14 cellular contexts compared by ENCODE assay signal in the genomic region with DNA sequence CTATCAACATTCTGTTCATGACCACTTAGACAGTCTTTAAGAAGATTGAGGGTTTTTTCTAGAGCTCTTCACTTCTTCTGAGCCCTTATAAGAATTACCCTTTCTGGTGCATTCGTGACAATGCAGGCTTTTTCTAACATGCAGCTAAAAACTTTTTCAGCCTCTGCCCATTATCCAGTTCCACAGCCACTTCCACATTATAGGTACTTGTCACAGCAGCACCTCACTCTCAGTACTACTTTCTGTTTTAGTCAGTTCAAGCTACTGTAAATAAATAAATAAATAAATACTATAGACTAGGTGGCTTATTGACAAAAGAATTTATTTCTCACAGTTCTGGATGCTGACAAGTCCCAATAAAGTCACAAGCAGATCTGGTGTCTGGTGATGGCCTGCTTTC.
A peak's percentile ranks its signal among the peaks of the same experiment; 100 is the strongest.
DNase-seq lines count a peak whose midpoint lies in the region; ATAC-seq and TF ChIP-seq lines count a peak whose summit lies in the region.
"Had no signal": no experiment of that assay in that cellular context is flagged by ENCODE, and none has a peak within 500 bp of the region (broad histone marks: within the 10 kb centered on the region; RNA-seq: fewer than 3 reads in every experiment).

No MANE protein-coding gene starts in this region.

- whole genome bisulfite sequencing in upper lobe of left lung, 2 donors, result 69 to 73% methylated on average over 1 of the region's 1 CpG

- DNase-seq in DMS53 treated with DMSO at 0.1 percent for 48 hours (lab: John Stamatoyannopoulos, UW; ENCODE audit: unreplicated experiment), result no peak
- DNase-seq in activated CD8-positive, alpha-beta T cell treated with anti-CD3 and anti-CD28 coated beads, Interleukin-2, amount 10 ng/mL, durations not matched to agents 7 days and 5 days, result no peak
- no peak for DNase-seq in upper lobe of left lung
- DNase-seq in dermis blood vessel endothelial cell, result no peak
- DNase-seq: activated CD4-positive, alpha-beta T cell treated with anti-CD3 and anti-CD28 coated beads, Interleukin-2, amount 50 U/mL, for 48 hours; activated gamma-delta T cell; NCI-H1092 treated with DMSO at 0.1 percent for 48 hours; NCI-H526 had no signal

- no peaks in the 10 kb centered on the region for H3K4me1 ChIP-seq in upper lobe of left lung

- no peaks in the 10 kb centered on the region for H3K9me3 Mint-ChIP-seq in activated CD8-positive, alpha-beta T cell treated with anti-CD3 and anti-CD28 coated beads, Interleukin-2, amount 10 ng/mL, durations not matched to agents 7 days and 5 days (ENCODE audit: insufficient read depth)
- H3K9me3 Mint-ChIP-seq: nephron had no signal

- TF ChIP-seq POLR2A in upper lobe of left lung (IDR thresholded peaks at IDR 0.05), result no peak

- TF ChIP-seq CTCF in upper lobe of left lung (IDR thresholded peaks at IDR 0.05), result no peak

- no peaks in the 10 kb centered on the region for H3K27me3 ChIP-seq in upper lobe of left lung

- CTCF ChIA-PET in activated CD8-positive, alpha-beta T cell treated with anti-CD3 and anti-CD28 coated beads, Interleukin-2, amount 10 ng/mL, durations not matched to agents 7 days and 5 days (lab: Charles Lee), result no interaction called here

- ATAC-seq in GM18870 (IDR thresholded peaks at IDR 0.05; ENCODE audit: unreplicated experiment), result peak; percentile 74
- ATAC-seq in GM21515 (IDR thresholded peaks at IDR 0.05; ENCODE audit: unreplicated experiment), result peak; percentile 78
- ATAC-seq in HG02973 (IDR thresholded peaks at IDR 0.05; ENCODE audit: unreplicated experiment), result peak; percentile 75
- ATAC-seq in HG03520 (IDR thresholded peaks at IDR 0.05; ENCODE audit: unreplicated experiment), result peak; percentile 79
- ATAC-seq in activated CD8-positive, alpha-beta T cell treated with anti-CD3 and anti-CD28 coated beads, Interleukin-2, amount 10 ng/mL, durations not matched to agents 7 days and 5 days, result no peak
- ATAC-seq in upper lobe of left lung (ENCODE audit: low FRiP score in 2 of 2), result no peak
- ATAC-seq: left lobe of liver had no signal

- no peaks in the 10 kb centered on the region for H3K4me1 Mint-ChIP-seq in activated CD8-positive, alpha-beta T cell treated with anti-CD3 and anti-CD28 coated beads, Interleukin-2, amount 10 ng/mL, durations not matched to agents 7 days and 5 days (ENCODE audit: low read depth)
- H3K4me1 Mint-ChIP-seq: nephron had no signal

- H3K4me3 Mint-ChIP-seq in activated CD8-positive, alpha-beta T cell treated with anti-CD3 and anti-CD28 coated beads, Interleukin-2, amount 10 ng/mL, durations not matched to agents 7 days and 5 days, result no peak overlapping the region
- H3K4me3 Mint-ChIP-seq: nephron had no signal

- H3K9me3 ChIP-seq in upper lobe of left lung, result no peaks in the 10 kb centered on the region

- no peaks in the 10 kb centered on the region for H3K36me3 ChIP-seq in upper lobe of left lung

- POLR2A ChIA-PET in activated CD8-positive, alpha-beta T cell treated with anti-CD3 and anti-CD28 coated beads, Interleukin-2, amount 10 ng/mL, durations not matched to agents 7 days and 5 days (lab: Charles Lee), result no interaction called here

- no peaks in the 10 kb centered on the region for H3K27me3 Mint-ChIP-seq in activated CD8-positive, alpha-beta T cell treated with anti-CD3 and anti-CD28 coated beads, Interleukin-2, amount 10 ng/mL, durations not matched to agents 7 days and 5 days (ENCODE audit: low read depth)

- no peaks in the 10 kb centered on the region for H3K36me3 Mint-ChIP-seq in activated CD8-positive, alpha-beta T cell treated with anti-CD3 and anti-CD28 coated beads, Interleukin-2, amount 10 ng/mL, durations not matched to agents 7 days and 5 days (ENCODE audit: low read depth)

- H3K27ac Mint-ChIP-seq in activated CD8-positive, alpha-beta T cell treated with anti-CD3 and anti-CD28 coated beads, Interleukin-2, amount 10 ng/mL, durations not matched to agents 7 days and 5 days, result no peak overlapping the region
- H3K27ac Mint-ChIP-seq: nephron had no signal

- no peak overlapping the region for H3K4me3 ChIP-seq in upper lobe of left lung

- no peak overlapping the region for H3K27ac ChIP-seq in upper lobe of left lung

- no peak for TF ChIP-seq EP300 in upper lobe of left lung (IDR thresholded peaks at IDR 0.05)

Comparison
In these comparisons a context has a peak if more than half of its experiments do, and no peak if none do; other contexts are left out.
1. ATAC-seq: peak in GM18870 (single experiment), GM21515 (single experiment), HG02973 (single experiment) and HG03520 (single experiment); none in activated CD8-positive, alpha-beta T cell treated with anti-CD3 and anti-CD28 coated beads, Interleukin-2, amount 10 ng/mL, durations not matched to agents 7 days and 5 days (single experiment) and upper lobe of left lung (0 of 2).